24 cellular contexts compared by ENCODE assay signal in the genomic region with DNA sequence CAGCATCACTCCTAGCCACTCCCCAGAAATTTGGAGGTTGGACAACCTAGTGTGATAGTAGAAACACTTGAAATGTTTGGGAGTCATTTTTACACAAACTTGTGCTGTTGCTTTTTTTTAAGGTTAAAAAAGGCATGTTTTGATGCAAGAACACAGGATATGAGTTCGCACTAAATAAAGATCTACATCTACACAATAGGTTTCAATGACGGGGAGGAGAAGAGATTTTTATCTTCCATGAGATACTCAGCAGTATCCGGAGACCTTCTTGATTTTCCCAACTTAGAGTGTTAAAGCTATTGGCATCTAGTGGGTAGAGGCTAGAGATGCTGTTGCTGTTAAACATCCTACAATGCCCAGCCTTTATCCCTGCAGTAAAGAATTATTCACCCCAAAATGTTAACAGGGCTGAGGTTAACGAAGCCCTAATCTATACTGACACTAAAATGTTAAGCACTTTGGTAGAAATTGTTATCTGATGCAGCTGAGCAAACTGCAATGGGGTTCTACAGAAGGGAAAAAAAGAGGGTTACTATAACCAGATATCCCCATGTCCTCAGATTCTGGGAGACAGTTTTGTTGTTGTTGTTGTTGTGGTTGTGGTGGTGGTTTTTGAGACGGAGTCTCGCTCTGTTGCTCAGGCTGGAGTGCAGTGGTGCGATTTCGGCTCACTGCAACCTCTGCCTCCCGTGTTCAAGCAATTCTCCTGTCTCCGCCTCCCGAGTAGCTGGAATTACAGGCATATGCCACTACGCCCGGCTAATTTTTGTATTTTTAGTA. TPM values are rescaled to one million over a fixed set of nuclear protein-coding genes. Genes with fewer than 3 reads are reported as not detected.
DNase-seq lines count a peak whose midpoint lies in the region; ATAC-seq and TF ChIP-seq lines count a peak whose summit lies in the region.
"Had no signal": no experiment of that assay in that cellular context is flagged by ENCODE, and none has a peak within 500 bp of the region (broad histone marks: within the 10 kb centered on the region; RNA-seq: fewer than 3 reads in every experiment).

No MANE protein-coding gene starts in this region.

- no peaks in the 10 kb centered on the region for H3K27me3 Mint-ChIP-seq in stimulated activated naive CD8-positive, alpha-beta T cell treated with anti-CD3 and anti-CD28 coated beads, Interleukin-15, Interleukin-2, amounts not matched to agents 100 ng/mL and 50 ng/mL, for 24 hours
- no peaks in the 10 kb centered on the region for H3K27me3 Mint-ChIP-seq in T-helper 17 cell
- peaks cover 8% of the 10 kb centered on the region for H3K27me3 Mint-ChIP-seq in central memory CD8-positive, alpha-beta T cell

- H3K4me1 Mint-ChIP-seq in stimulated activated naive CD8-positive, alpha-beta T cell treated with anti-CD3 and anti-CD28 coated beads, Interleukin-15, Interleukin-2, amounts not matched to agents 100 ng/mL and 50 ng/mL, for 24 hours (ENCODE audit: low read depth): peaks cover 58% of the 10 kb centered on the region
- peaks cover 51% of the 10 kb centered on the region for H3K4me1 Mint-ChIP-seq in T-helper 17 cell
- peaks cover 20% of the 10 kb centered on the region for H3K4me1 Mint-ChIP-seq in central memory CD8-positive, alpha-beta T cell
- H3K4me1 Mint-ChIP-seq: activated B cell treated with CpG ODN at 0.5 μM for 24 hours, endodermal cell had no signal

- no peaks in the 10 kb centered on the region for H3K36me3 Mint-ChIP-seq in stimulated activated naive CD8-positive, alpha-beta T cell treated with anti-CD3 and anti-CD28 coated beads, Interleukin-15, Interleukin-2, amounts not matched to agents 100 ng/mL and 50 ng/mL, for 24 hours (ENCODE audit: low read depth)
- H3K36me3 Mint-ChIP-seq in T-helper 17 cell (ENCODE audit: low read depth): no peaks in the 10 kb centered on the region
- H3K36me3 Mint-ChIP-seq in central memory CD8-positive, alpha-beta T cell (ENCODE audit: insufficient read depth): no peaks in the 10 kb centered on the region

- peaks cover 0 to 8% of the 10 kb centered on the region in 2 donors for H3K4me1 ChIP-seq in ascending aorta
- H3K4me1 ChIP-seq in testis: no peaks in the 10 kb centered on the region
- H3K4me1 ChIP-seq: gastrocnemius medialis had no signal

- H3K27ac Mint-ChIP-seq in stimulated activated naive CD8-positive, alpha-beta T cell treated with anti-CD3 and anti-CD28 coated beads, Interleukin-15, Interleukin-2, amounts not matched to agents 100 ng/mL and 50 ng/mL, for 24 hours: no peak overlapping the region
- peak overlapping the region; percentile 96 for H3K27ac Mint-ChIP-seq in T-helper 17 cell
- H3K27ac Mint-ChIP-seq in central memory CD8-positive, alpha-beta T cell (ENCODE audit: low read depth): no peak overlapping the region
- H3K27ac Mint-ChIP-seq: activated B cell treated with CpG ODN at 0.5 μM for 24 hours, endodermal cell had no signal

- TF ChIP-seq CTCF in ascending aorta (IDR thresholded peaks at IDR 0.05): no peak
- TF ChIP-seq CTCF in testis (IDR thresholded peaks at IDR 0.05): no peak

- no peaks in the 10 kb centered on the region for H3K36me3 ChIP-seq in ascending aorta
- no peaks in the 10 kb centered on the region for H3K36me3 ChIP-seq in testis (ENCODE audit: low read depth, missing control alignments)
- H3K36me3 ChIP-seq: esophagus squamous epithelium, gastrocnemius medialis had no signal

- H3K4me3 ChIP-seq in ascending aorta (no peak overlapping the region), testis (no peak overlapping the region)
- H3K4me3 ChIP-seq: esophagus squamous epithelium, gastrocnemius medialis, GM23248, SK-N-MC had no signal

- no peak for ATAC-seq in stimulated activated naive CD8-positive, alpha-beta T cell treated with anti-CD3 and anti-CD28 coated beads, Interleukin-15, Interleukin-2, amounts not matched to agents 100 U/mL and 50 U/mL, for 24 hours
- ATAC-seq in T-helper 17 cell (peak; percentile 81), HG03039 (IDR thresholded peaks at IDR 0.05; ENCODE audit: unreplicated experiment) (no peak)
- no peak for ATAC-seq in central memory CD8-positive, alpha-beta T cell (replicated peaks; ENCODE audit: extremely low read depth, poor library complexity, severe bottlenecking)
- ATAC-seq: gastrocnemius medialis, sciatic nerve had no signal

- peak overlapping the region; percentile 40 for H3K4me3 Mint-ChIP-seq in stimulated activated naive CD8-positive, alpha-beta T cell treated with anti-CD3 and anti-CD28 coated beads, Interleukin-15, Interleukin-2, amounts not matched to agents 100 ng/mL and 50 ng/mL, for 24 hours
- H3K4me3 Mint-ChIP-seq in T-helper 17 cell: peak overlapping the region; percentile 81
- peak overlapping the region; percentile 8 for H3K4me3 Mint-ChIP-seq in central memory CD8-positive, alpha-beta T cell
- H3K4me3 Mint-ChIP-seq: activated B cell treated with CpG ODN at 0.5 μM for 24 hours, endodermal cell had no signal

- no peaks in the 10 kb centered on the region for H3K27me3 ChIP-seq in ascending aorta
- no peaks in the 10 kb centered on the region for H3K27me3 ChIP-seq in testis
- H3K27me3 ChIP-seq: esophagus squamous epithelium, gastrocnemius medialis had no signal

- H3K27ac ChIP-seq in ascending aorta (no peak overlapping the region), testis (no peak overlapping the region)
- H3K27ac ChIP-seq: esophagus squamous epithelium, gastrocnemius medialis, GM23248, RWPE1, SK-N-MC had no signal

- H3K9me3 ChIP-seq in T-helper 17 cell (ENCODE audit: control insufficient read depth, low read length, poor library complexity, severe bottlenecking) (no peaks in the 10 kb centered on the region), ascending aorta (no peaks in the 10 kb centered on the region), testis (no peaks in the 10 kb centered on the region)
- H3K9me3 ChIP-seq: esophagus squamous epithelium, gastrocnemius medialis had no signal

- 94% methylated on average over 13 of the region's 13 CpGs for WGBS in testis, 2 donors

- no peaks in the 10 kb centered on the region for H3K9me3 Mint-ChIP-seq in stimulated activated naive CD8-positive, alpha-beta T cell treated with anti-CD3 and anti-CD28 coated beads, Interleukin-15, Interleukin-2, amounts not matched to agents 100 ng/mL and 50 ng/mL, for 24 hours
- no peaks in the 10 kb centered on the region for H3K9me3 Mint-ChIP-seq in central memory CD8-positive, alpha-beta T cell
- H3K9me3 Mint-ChIP-seq: endodermal cell had no signal

- intact Hi-C loops in ascending aorta (cut with DNase I) (no loop called here), testis (cut with DNase I; ENCODE audit: low total_unique reads) (no loop called here)

- TF ChIP-seq POLR2A in testis (IDR thresholded peaks at IDR 0.05): no peak

- DNase-seq in stimulated activated naive CD8-positive, alpha-beta T cell treated with anti-CD3 and anti-CD28 coated beads, Interleukin-15, Interleukin-2, amounts not matched to agents 100 U/mL and 50 U/mL, for 24 hours: no peak
- DNase-seq in T-helper 17 cell: no peak
- no peak for DNase-seq in central memory CD8-positive, alpha-beta T cell (ENCODE audit: low spot score in 2 of 2)
- DNase-seq in ascending aorta (ENCODE audit: low spot score in 2 of 2): no peak
- no peak for DNase-seq in testis
- DNase-seq: activated B cell treated with CpG ODN at 0.5 μM for 24 hours; activated gamma-delta T cell treated with Interleukin-2 at 50 U/mL for 16 hours; DMS53; endodermal cell; esophagus squamous epithelium; gastrocnemius medialis; GF-D8; GM23248; hypothalamus; KBM-7; NCI-H187 treated with DMSO at 0.1 percent for 48 hours; NCI-H2227 treated with DMSO at 0.1 percent for 48 hours; stimulated activated CD4-positive, alpha-beta T cell treated with anti-CD3 and anti-CD28 coated beads, Interleukin-15, amount 100 ng/mL, for 24 hours; substantia nigra had no signal

RNA-seq across cellular contexts. Expression of a gene that starts 14.0 kb away (rescaled TPM):
- 100 to 1,000 TPM; 140 to 153 TPM for total RNA-seq in T-helper 17 cell
- 73.1 TPM for total RNA-seq in ascending aorta
- 100 to 1,000 TPM; 105 to 123 TPM for total RNA-seq in testis
- 70.9 TPM for polyA plus RNA-seq in testis (ENCODE audit: insufficient read depth, low read depth, low replicate concordance)

Comparison
In these comparisons a context has a peak if more than half of its experiments do, and no peak if none do; other contexts are left out.
1. H3K4me3 Mint-ChIP-seq: peak in every context shown above with its lines; median percentile 81 in T-helper 17 cell; 40 in stimulated activated naive CD8-positive, alpha-beta T cell treated with anti-CD3 and anti-CD28 coated beads, Interleukin-15, Interleukin-2, amounts not matched to agents 100 ng/mL and 50 ng/mL, for 24 hours; 8 in central memory CD8-positive, alpha-beta T cell.